ENCODE assay signal across 31 cellular contexts in the genomic region with DNA sequence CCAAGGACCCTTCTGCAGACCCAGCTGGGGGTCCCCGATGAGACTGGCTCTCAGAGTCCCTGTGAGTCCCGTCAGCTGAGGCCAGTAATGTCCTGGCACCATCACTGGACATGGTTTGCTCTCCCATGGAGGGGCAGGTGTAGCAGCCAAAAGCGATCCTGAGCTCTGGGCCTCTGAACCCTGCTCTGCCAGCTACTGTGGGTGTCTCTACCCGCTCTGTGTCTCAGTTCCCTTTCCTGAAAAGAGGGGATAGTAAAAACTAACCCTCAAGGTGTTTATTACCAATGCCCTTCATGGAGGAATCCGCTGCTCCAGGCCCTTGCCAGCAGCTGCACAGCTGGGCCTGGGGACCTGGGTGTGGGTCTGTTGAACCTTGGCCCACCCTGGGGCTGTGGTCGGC. TPM values are rescaled to one million over a fixed set of nuclear protein-coding genes. Genes with fewer than 3 reads are reported as not detected.
"Had no signal": no experiment of that assay in that cellular context is flagged by ENCODE, and none has a peak within 500 bp of the region (broad histone marks: within the 10 kb centered on the region; RNA-seq: fewer than 3 reads in every experiment).

No MANE protein-coding gene starts in this region.

- H3K4me3 Mint-ChIP-seq: activated CD4-positive, alpha-beta T cell treated with anti-CD3 and anti-CD28 coated beads for 36 hours; activated CD8-positive, alpha-beta memory T cell treated with anti-CD3 and anti-CD28 coated beads, Interleukin-2, amount 10 ng/mL, durations not matched to agents 7 days and 5 days; activated CD8-positive, alpha-beta T cell treated with anti-CD3 and anti-CD28 coated beads, Interleukin-2, amount 10 ng/mL, durations not matched to agents 7 days and 5 days; activated naive CD4-positive, alpha-beta T cell treated with anti-CD3 and anti-CD28 coated beads, Interleukin-2, amount 50 U/mL, for 24 hours; activated naive CD8-positive, alpha-beta T cell treated with anti-CD3 and anti-CD28 coated beads, Interleukin-2, amount 50 U/mL, for 24 hours; immature natural killer cell; mesothelial cell of epicardium; nephron progenitor cell; T-helper 2 cell treated with Interferon-gamma antibody and Interleukin-4, amounts not matched to agents 5 μg/mL and 100 μg/mL, for 36 hours had no signal

- H3K36me3 ChIP-seq: heart left ventricle, pancreas, prostate gland, sigmoid colon, transverse colon had no signal

- H3K4me1 ChIP-seq: heart left ventricle, pancreas, prostate gland, sigmoid colon, testis, transverse colon had no signal

- H3K4me1 Mint-ChIP-seq: activated CD4-positive, alpha-beta T cell treated with anti-CD3 and anti-CD28 coated beads for 36 hours; activated CD8-positive, alpha-beta memory T cell treated with anti-CD3 and anti-CD28 coated beads, Interleukin-2, amount 10 ng/mL, durations not matched to agents 7 days and 5 days; activated naive CD4-positive, alpha-beta T cell treated with anti-CD3 and anti-CD28 coated beads, Interleukin-2, amount 50 U/mL, for 24 hours; immature natural killer cell; mesothelial cell of epicardium; nephron progenitor cell had no signal

- FAIRE-seq: kidney, pancreas, small intestine had no signal

- DNase-seq: activated CD4-positive, alpha-beta T cell treated with anti-CD3 and anti-CD28 coated beads for 36 hours; activated CD4-positive, CD25-positive, alpha-beta regulatory T cell; activated CD8-positive, alpha-beta memory T cell treated with anti-CD3 and anti-CD28 coated beads, Interleukin-2, amount 10 ng/mL, durations not matched to agents 7 days and 5 days; activated CD8-positive, alpha-beta T cell treated with anti-CD3 and anti-CD28 coated beads, Interleukin-2, amount 10 ng/mL, durations not matched to agents 7 days and 5 days; activated naive CD8-positive, alpha-beta T cell treated with anti-CD3 and anti-CD28 coated beads, Interleukin-2, amount 50 U/mL, for 24 hours; activated T-cell treated with anti-CD3 and anti-CD28 coated beads, Interleukin-2, amount 50 U/mL, for 48 hours; amygdala; caudate nucleus; cortex of kidney; foreskin fibroblast; heart left ventricle; hypothalamus; immature natural killer cell; kidney; left colon; naive B cell; nephron progenitor cell; retina; sigmoid colon; small intestine; stimulated activated CD4-positive, alpha-beta T cell treated with anti-CD3 and anti-CD28 coated beads, Interleukin-4, amount 100 ng/mL, for 4 hours; stimulated activated CD8-positive, alpha-beta memory T cell treated with anti-CD3 and anti-CD28 coated beads, Interleukin-4, amount 100 ng/mL, for 48 hours; stimulated activated naive CD4-positive, alpha-beta T cell; testis; transverse colon had no signal

- ATAC-seq: activated CD4-positive, alpha-beta T cell treated with anti-CD3 and anti-CD28 coated beads for 36 hours; activated CD8-positive, alpha-beta memory T cell treated with anti-CD3 and anti-CD28 coated beads, Interleukin-2, amount 10 ng/mL, durations not matched to agents 7 days and 5 days; activated naive CD8-positive, alpha-beta T cell treated with anti-CD3 and anti-CD28 coated beads, Interleukin-2, amount 50 U/mL, for 24 hours; heart left ventricle; left colon; pancreas had no signal

- H3K9me3 ChIP-seq: heart left ventricle, pancreas, prostate gland, sigmoid colon, testis, transverse colon had no signal

- H3K27me3 ChIP-seq: heart left ventricle, pancreas, testis had no signal

- H3K4me3 ChIP-seq: heart left ventricle, pancreas, prostate gland, sigmoid colon, testis, transverse colon had no signal

- H3K9me3 Mint-ChIP-seq: activated naive CD4-positive, alpha-beta T cell treated with anti-CD3 and anti-CD28 coated beads, Interleukin-2, amount 50 U/mL, for 24 hours; activated naive CD8-positive, alpha-beta T cell treated with anti-CD3 and anti-CD28 coated beads, Interleukin-2, amount 50 U/mL, for 24 hours; activated T-helper 2 cell treated with anti-CD3 and anti-CD28 coated beads, Interferon-gamma antibody, Interleukin-2, Interleukin-4, amounts not matched to agents 10 μg/mL and 5 μg/mL and 100 μg/mL, durations not matched to agents 14 hours and 24 hours and 36 hours; immature natural killer cell; mesothelial cell of epicardium; naive B cell; nephron progenitor cell; T-helper 2 cell treated with Interferon-gamma antibody and Interleukin-4, amounts not matched to agents 5 μg/mL and 100 μg/mL, for 36 hours had no signal

- H3K27ac ChIP-seq: heart left ventricle, pancreas, prostate gland, sigmoid colon, testis, transverse colon had no signal

- H3K36me3 Mint-ChIP-seq: activated CD8-positive, alpha-beta memory T cell treated with anti-CD3 and anti-CD28 coated beads, Interleukin-2, amount 10 ng/mL, durations not matched to agents 7 days and 5 days; activated naive CD4-positive, alpha-beta T cell treated with anti-CD3 and anti-CD28 coated beads, Interleukin-2, amount 50 U/mL, for 24 hours; immature natural killer cell; naive B cell had no signal

- H3K27ac Mint-ChIP-seq: activated CD4-positive, alpha-beta T cell treated with anti-CD3 and anti-CD28 coated beads for 36 hours; activated CD8-positive, alpha-beta memory T cell treated with anti-CD3 and anti-CD28 coated beads, Interleukin-2, amount 10 ng/mL, durations not matched to agents 7 days and 5 days; activated CD8-positive, alpha-beta T cell treated with anti-CD3 and anti-CD28 coated beads, Interleukin-2, amount 10 ng/mL, durations not matched to agents 7 days and 5 days; activated naive CD4-positive, alpha-beta T cell treated with anti-CD3 and anti-CD28 coated beads, Interleukin-2, amount 50 U/mL, for 24 hours; activated naive CD8-positive, alpha-beta T cell treated with anti-CD3 and anti-CD28 coated beads, Interleukin-2, amount 50 U/mL, for 24 hours; activated T-helper 2 cell treated with anti-CD3 and anti-CD28 coated beads, Interferon-gamma antibody, Interleukin-2, Interleukin-4, amounts not matched to agents 10 μg/mL and 5 μg/mL and 100 μg/mL, durations not matched to agents 14 hours and 24 hours and 36 hours; immature natural killer cell; mesothelial cell of epicardium; naive B cell; nephron progenitor cell; T-helper 2 cell treated with Interferon-gamma antibody and Interleukin-4, amounts not matched to agents 5 μg/mL and 100 μg/mL, for 36 hours had no signal

RNA-seq across cellular contexts. Expression of a gene that starts 8.8 kb away (rescaled TPM):
- polyA plus RNA-seq: immature natural killer cell had no signal
